Comparison of ENCODE assay signal across 14 cellular contexts in the genomic region with DNA sequence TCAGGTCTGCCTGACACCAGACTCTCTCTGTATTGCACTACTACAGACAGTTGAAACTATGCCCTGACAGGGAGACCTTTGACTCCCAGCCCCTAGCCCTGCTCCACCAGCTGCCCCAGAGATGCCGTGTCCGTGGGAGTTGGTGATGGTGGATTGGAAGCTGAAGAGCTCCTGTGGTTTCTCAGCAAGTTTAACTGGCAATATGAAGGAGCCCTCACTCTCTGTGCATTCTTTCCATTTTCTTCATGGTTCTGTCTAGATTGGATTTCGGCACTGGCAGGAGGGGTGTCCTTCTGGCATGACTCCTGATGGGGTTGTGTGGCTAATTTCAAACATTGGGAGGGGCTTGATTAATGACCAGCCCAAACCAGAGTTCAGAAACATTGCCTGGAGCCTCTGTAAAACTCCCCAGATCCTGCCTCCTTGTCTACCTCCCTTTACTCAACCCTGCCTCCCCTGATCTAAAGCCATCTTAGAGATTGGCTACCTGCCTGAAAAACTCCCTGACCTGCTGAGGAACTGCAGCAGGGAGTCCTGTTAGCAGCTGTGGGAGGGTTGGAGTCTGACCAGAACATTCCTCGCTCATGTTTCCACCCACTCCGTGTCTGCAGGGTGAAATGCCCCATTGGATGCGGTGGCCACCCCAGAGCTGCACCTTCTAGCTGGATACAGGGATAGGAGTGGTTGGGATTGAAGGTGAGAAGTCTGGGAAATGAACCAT.
DNase-seq lines count a peak whose midpoint lies in the region; ATAC-seq, FAIRE-seq and TF ChIP-seq lines count a peak whose summit lies in the region.
"Had no signal": no experiment of that assay in that cellular context is flagged by ENCODE, and none has a peak within 500 bp of the region (broad histone marks: within the 10 kb centered on the region; RNA-seq: fewer than 3 reads in every experiment).

No MANE protein-coding gene starts in this region.

- H3K4me3 ChIP-seq in Panc1 (ENCODE audit: low read depth in 2 of 2, low read length in 2 of 2) (no peak overlapping the region), fibroblast of mammary gland (ENCODE audit: control insufficient read depth, low read depth, low read length) (no peak overlapping the region), pancreas (no peak overlapping the region), Peyer's patch (no peak overlapping the region)
- H3K4me3 ChIP-seq: BLaER1, K562 had no signal

- in situ Hi-C loops in Panc1 (cut with HindIII; ENCODE audit: low pct_unique_long_range_greater_than_20kb, low sequenced_read_pairs) = no loop called here

- no peaks in the 10 kb centered on the region for H3K9me3 ChIP-seq in Panc1 (ENCODE audit: control insufficient read depth, insufficient read depth, low read depth, low read length)
- no peaks in the 10 kb centered on the region for H3K9me3 ChIP-seq in pancreas
- no peaks in the 10 kb centered on the region for H3K9me3 ChIP-seq in Peyer's patch
- H3K9me3 ChIP-seq: BLaER1 had no signal

- POLR2A ChIA-PET in Panc1 (lab: Charles Lee) = no interaction called here

- no peak for TF ChIP-seq POLR2A in Peyer's patch (IDR thresholded peaks at IDR 0.05)

- TF ChIP-seq CTCF in Panc1 (IDR thresholded peaks at IDR 0.05) (no peak), fibroblast of mammary gland (conservative IDR thresholded peaks at IDR 0.05; ENCODE audit: control insufficient read depth, insufficient read depth, low read depth, low read length) (no peak), pancreas (IDR thresholded peaks at IDR 0.05) (no peak), Peyer's patch (IDR thresholded peaks at IDR 0.05) (no peak)

- no TSS peak for BruUV-seq in Panc1 (replicated peaks; lab: Mats Ljungman, UMichigan)

- intact Hi-C loops in Panc1 (cut with micrococcal nuclease; ENCODE audit: unreplicated experiment) = no loop called here
- intact Hi-C loops in pancreas (cut with DNase I) = no loop called here

- DNase-seq in EL = peak; percentile 25
- DNase-seq in Panc1 (ENCODE audit: low read depth, low spot score) = no peak
- peak; percentile 57 for DNase-seq in fibroblast of mammary gland (ENCODE audit: low read depth)
- DNase-seq in pancreas = peak in 1 of 6 donors; percentile 13
- DNase-seq in NCI-H2107 treated with DMSO at 0.1 percent for 48 hours (lab: John Stamatoyannopoulos, UW; ENCODE audit: unreplicated experiment) = no peak
- DNase-seq in DMS79 treated with DMSO at 0.1 percent for 48 hours (lab: John Stamatoyannopoulos, UW) = no peak
- DNase-seq in Peyer's patch = no peak
- DNase-seq in NCI-H1092 treated with DMSO at 0.1 percent for 48 hours (lab: John Stamatoyannopoulos, UW) = no peak
- DNase-seq: activated naive CD4-positive, alpha-beta T cell treated with Interleukin-2 at 50 U/mL for 16 hours; NCI-H2107; stimulated activated CD4-positive, alpha-beta T cell treated with anti-CD3 and anti-CD28 coated beads, Interleukin-4, amount 100 ng/mL, for 1 hour; stimulated activated naive B cell treated with anti-CD40 and anti-IgM and Interleukin-4, amounts not matched to agents 10 μg/mL and 1 μg/mL and 100 μg/mL, for 72 hours had no signal

- CTCF ChIA-PET in Panc1 (lab: Charles Lee) = no interaction called here

- H3K4me1 ChIP-seq in Panc1 (ENCODE audit: control insufficient read depth, insufficient read depth, low read length) (peaks cover 6% of the 10 kb centered on the region; the same call in 1 of the 2 replicates), pancreas (no peaks in the 10 kb centered on the region), Peyer's patch (no peaks in the 10 kb centered on the region)

- H3K36me3 ChIP-seq in Panc1 (ENCODE audit: control insufficient read depth, insufficient read depth, low read length) (no peaks in the 10 kb centered on the region), pancreas (no peaks in the 10 kb centered on the region), Peyer's patch (no peaks in the 10 kb centered on the region)
- H3K36me3 ChIP-seq: BLaER1 had no signal

- peaks cover 35% of the 10 kb centered on the region for H3K27me3 ChIP-seq in Panc1 (ENCODE audit: control insufficient read depth, insufficient read depth, low read length)
- H3K27me3 ChIP-seq in pancreas = no peaks in the 10 kb centered on the region
- H3K27me3 ChIP-seq in Peyer's patch = no peaks in the 10 kb centered on the region
- H3K27me3 ChIP-seq: BLaER1 had no signal

- H3K27ac ChIP-seq in Panc1 (ENCODE audit: low read length) = no peak overlapping the region
- no peak overlapping the region for H3K27ac ChIP-seq in pancreas
- no peak overlapping the region for H3K27ac ChIP-seq in Peyer's patch
- H3K27ac ChIP-seq: BLaER1 had no signal

- 0 out of 2 replicates have a peak, but pooled peaks have one; percentile 28 for ATAC-seq in Panc1
- peak in 3 of 4 donors; percentile 47 to 61 (median 48) for ATAC-seq in pancreas

- 38 to 48% methylated on average over 6 of the region's 6 CpGs for WGBS in pancreas, 2 donors

- FAIRE-seq in pancreas (lab: Jason Lieb, UNC) = no peak

Comparison
In these comparisons a context has a peak if more than half of its experiments do, and no peak if none do; other contexts are left out.
1. DNase-seq: peak in EL (single experiment) and fibroblast of mammary gland (single experiment); none in Panc1 (single experiment), NCI-H2107 treated with DMSO at 0.1 percent for 48 hours (single experiment), DMS79 treated with DMSO at 0.1 percent for 48 hours (single experiment), Peyer's patch (0 of 3) and NCI-H1092 treated with DMSO at 0.1 percent for 48 hours (single experiment).